1 cellular context compared by ENCODE assay signal in the genomic region with DNA sequence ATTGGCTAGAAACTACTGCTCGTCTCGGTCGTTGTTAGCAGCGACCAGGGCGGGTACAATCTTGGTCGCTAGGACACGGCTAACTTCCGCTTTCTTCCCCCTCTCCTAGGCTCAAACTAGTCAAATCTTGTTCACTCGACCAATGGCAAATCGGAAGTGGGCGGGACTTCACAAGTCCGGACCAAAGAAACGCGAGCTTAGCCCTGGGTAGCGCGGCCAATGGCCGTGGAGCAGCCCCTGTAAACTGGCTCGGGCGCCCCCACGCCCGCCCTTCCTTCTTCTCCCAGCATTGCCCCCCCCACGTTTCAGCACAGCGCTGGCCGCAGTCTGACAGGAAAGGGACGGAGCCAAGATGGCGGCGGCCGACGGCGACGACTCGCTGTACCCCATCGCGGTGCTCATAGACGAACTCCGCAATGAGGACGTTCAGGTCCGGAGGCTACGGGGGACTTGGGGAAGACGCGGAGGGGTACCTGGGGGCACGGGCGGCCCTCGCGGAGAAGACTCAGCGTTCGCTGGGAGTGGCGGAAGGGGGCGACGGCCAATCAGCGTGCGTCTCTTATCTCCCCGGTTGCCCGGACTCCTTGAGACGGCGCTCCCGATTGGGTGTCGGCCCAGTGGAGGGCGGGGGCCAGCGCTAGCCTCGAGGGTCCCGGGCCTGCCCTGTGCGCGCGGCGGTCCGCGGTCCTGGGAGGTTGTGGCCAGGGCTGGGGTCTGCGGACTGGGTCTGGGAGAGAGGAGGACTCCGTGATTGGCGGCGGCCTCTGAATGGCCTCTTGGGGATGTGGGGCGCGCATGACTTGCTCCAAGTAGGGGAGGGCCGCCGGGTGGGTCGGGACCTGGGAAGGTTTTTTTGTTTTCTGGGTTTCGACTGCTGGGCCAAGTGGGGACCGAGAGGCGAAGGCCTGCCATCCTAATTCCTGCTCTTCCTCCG.
TF ChIP-seq lines count a peak whose summit lies in the region.

Gene PPP2R1A, plus strand, starts transcription at position 308 of the 934 bp plus-strand sequence. Its CDS starts 45 bp downstream, at position 353.

TF ChIP-seq in K562, 482 proteins besides CTCF, POLR2A, EP300 and RAD21 (continued from another document and continues in another):
- TF ChIP-seq, protein P1, sequence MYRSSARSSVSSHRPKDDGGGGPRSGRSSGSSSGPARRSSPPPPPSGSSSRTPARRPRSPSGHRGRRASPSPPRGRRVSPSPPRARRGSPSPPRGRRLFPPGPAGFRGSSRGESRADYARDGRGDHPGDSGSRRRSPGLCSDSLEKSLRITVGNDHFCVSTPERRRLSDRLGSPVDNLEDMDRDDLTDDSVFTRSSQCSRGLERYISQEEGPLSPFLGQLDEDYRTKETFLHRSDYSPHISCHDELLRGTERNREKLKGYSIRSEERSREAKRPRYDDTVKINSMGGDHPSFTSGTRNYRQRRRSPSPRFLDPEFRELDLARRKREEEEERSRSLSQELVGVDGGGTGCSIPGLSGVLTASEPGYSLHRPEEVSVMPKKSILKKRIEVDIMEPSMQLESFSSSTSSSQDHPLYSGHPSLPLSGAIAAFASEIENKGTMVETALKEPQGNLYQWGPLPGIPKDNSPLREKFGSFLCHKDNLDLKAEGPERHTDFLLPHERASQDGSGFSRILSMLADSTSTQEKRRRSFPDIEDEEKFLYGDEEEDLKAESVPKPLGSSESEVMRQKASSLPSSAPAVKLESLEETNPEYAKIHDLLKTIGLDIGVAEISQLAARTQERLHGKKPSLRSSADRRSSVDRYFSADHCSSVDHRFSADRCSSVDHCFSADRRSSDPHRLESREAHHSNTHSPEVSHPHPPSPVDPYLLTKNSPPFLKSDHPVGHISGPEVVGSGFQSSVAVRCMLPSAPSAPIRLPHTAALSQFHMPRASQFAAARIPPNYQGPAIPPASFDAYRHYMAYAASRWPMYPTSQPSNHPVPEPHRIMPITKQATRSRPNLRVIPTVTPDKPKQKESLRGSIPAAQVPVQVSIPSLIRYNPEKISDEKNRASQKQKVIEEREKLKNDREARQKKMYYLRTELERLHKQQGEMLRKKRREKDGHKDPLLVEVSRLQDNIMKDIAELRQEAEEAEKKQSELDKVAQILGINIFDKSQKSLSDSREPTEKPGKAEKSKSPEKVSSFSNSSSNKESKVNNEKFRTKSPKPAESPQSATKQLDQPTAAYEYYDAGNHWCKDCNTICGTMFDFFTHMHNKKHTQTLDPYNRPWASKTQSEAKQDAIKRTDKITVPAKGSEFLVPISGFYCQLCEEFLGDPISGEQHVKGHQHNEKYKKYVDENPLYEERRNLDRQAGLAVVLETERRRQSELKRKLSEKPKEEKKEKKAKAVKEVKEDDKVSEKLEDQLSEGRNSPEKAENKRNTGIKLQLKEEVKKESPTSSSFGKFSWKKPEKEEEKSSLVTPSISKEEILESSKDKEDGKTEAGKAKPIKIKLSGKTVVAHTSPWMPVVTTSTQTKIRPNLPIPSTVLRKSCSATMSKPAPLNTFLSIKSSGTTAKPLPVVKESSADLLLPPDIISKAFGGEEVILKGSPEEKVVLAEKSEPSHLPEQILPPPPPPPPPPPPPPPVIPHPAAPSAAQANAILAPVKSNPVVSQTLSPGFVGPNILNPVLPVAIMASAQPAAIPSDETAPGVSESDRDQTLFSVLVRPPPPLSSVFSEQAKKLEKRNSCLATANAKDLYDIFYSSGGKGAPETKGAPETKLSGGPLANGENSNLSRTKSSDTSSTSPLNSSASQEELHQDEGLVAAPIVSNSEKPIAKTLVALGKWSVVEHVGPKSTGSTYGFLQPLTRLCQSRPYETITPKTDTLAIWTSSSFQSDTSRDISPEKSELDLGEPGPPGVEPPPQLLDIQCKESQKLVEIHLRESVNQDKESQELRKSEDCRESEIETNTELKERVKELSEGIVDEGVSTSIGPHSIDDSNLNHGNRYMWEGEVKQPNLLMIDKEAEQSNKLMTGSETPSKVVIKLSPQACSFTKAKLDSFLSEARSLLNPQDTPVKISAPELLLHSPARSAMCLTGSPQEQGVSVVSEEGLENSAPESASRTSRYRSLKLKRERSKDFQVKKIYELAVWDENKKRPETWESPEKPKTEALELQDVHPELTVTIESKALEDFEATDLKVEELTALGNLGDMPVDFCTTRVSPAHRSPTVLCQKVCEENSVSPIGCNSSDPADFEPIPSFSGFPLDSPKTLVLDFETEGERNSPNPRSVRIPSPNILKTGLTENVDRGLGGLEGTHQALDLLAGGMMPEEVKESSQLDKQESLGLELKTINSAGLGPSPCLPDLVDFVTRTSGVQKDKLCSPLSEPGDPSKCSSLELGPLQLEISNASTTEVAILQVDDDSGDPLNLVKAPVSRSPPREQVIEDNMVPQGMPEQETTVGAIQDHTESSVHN (IDR thresholded peaks at IDR 0.05; ENCODE audit: borderline replicate concordance in 1 of 2, low read depth in 1 of 2): no peak
- no peak for TF ChIP-seq BCL6 (CRISPR knock-in tag; IDR thresholded peaks at IDR 0.05)
- no peak for TF ChIP-seq USF2 (CRISPR knock-in tag; IDR thresholded peaks at IDR 0.05)
- peak; percentile 78 for TF ChIP-seq POLR2B (IDR thresholded peaks at IDR 0.05; ENCODE audit: low read depth, partially characterized antibody)
- TF ChIP-seq, protein P2, sequence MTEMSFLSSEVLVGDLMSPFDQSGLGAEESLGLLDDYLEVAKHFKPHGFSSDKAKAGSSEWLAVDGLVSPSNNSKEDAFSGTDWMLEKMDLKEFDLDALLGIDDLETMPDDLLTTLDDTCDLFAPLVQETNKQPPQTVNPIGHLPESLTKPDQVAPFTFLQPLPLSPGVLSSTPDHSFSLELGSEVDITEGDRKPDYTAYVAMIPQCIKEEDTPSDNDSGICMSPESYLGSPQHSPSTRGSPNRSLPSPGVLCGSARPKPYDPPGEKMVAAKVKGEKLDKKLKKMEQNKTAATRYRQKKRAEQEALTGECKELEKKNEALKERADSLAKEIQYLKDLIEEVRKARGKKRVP (CRISPR knock-in tag; IDR thresholded peaks at IDR 0.05): 0 out of 2 replicates have a peak, but pooled peaks have one; percentile 4
- TF ChIP-seq THAP7 (CRISPR knock-in tag; IDR thresholded peaks at IDR 0.05): peak; percentile 62; the same call in 1 of the 2 replicates
- no peak for TF ChIP-seq ZNF124 (CRISPR knock-in tag; IDR thresholded peaks at IDR 0.05)
- no peak for TF ChIP-seq ZNF507 (tag; conservative IDR thresholded peaks at IDR 0.05)
- TF ChIP-seq, protein P3, sequence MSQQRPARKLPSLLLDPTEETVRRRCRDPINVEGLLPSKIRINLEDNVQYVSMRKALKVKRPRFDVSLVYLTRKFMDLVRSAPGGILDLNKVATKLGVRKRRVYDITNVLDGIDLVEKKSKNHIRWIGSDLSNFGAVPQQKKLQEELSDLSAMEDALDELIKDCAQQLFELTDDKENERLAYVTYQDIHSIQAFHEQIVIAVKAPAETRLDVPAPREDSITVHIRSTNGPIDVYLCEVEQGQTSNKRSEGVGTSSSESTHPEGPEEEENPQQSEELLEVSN (IDR thresholded peaks at IDR 0.05; ENCODE audit: borderline replicate concordance in 1 of 2, extremely low read depth in 1 of 2, insufficient read depth in 1 of 2, insufficient read length in 1 of 2, low read depth in 1 of 2, low read length in 1 of 2, poor library complexity in 1 of 2, severe bottlenecking in 1 of 2): no peak
- TF ChIP-seq CEBPZ (IDR thresholded peaks at IDR 0.05; ENCODE audit: borderline replicate concordance, low read depth, low read length): peak; percentile 77; the same call in 1 of the 2 replicates
- TF ChIP-seq OTX1 (CRISPR knock-in tag; IDR thresholded peaks at IDR 0.05): 0 out of 2 replicates have a peak, but pooled peaks have one; percentile 61
- TF ChIP-seq ZNF695 (CRISPR knock-in tag; IDR thresholded peaks at IDR 0.05): no peak
- TF ChIP-seq KHSRP (IDR thresholded peaks at IDR 0.05): no peak
- no peak for TF ChIP-seq ZFP36 (IDR thresholded peaks at IDR 0.05; ENCODE audit: low read depth, low read length, partially characterized antibody)
- TF ChIP-seq, protein P4, sequence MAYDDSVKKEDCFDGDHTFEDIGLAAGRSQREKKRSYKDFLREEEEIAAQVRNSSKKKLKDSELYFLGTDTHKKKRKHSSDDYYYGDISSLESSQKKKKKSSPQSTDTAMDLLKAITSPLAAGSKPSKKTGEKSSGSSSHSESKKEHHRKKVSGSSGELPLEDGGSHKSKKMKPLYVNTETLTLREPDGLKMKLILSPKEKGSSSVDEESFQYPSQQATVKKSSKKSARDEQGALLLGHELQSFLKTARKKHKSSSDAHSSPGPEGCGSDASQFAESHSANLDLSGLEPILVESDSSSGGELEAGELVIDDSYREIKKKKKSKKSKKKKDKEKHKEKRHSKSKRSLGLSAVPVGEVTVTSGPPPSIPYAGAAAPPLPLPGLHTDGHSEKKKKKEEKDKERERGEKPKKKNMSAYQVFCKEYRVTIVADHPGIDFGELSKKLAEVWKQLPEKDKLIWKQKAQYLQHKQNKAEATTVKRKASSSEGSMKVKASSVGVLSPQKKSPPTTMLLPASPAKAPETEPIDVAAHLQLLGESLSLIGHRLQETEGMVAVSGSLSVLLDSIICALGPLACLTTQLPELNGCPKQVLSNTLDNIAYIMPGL (CRISPR knock-in tag; IDR thresholded peaks at IDR 0.05): no peak
- TF ChIP-seq ZNF57 (CRISPR knock-in tag; IDR thresholded peaks at IDR 0.05): no peak
- TF ChIP-seq PHTF2 (CRISPR knock-in tag; IDR thresholded peaks at IDR 0.05): no peak
- no peak for TF ChIP-seq ARHGAP35 (IDR thresholded peaks at IDR 0.05; ENCODE audit: partially characterized antibody)
- no peak for TF ChIP-seq CBX1 (IDR thresholded peaks at IDR 0.05; ENCODE audit: low read depth)
- TF ChIP-seq, protein P5, sequence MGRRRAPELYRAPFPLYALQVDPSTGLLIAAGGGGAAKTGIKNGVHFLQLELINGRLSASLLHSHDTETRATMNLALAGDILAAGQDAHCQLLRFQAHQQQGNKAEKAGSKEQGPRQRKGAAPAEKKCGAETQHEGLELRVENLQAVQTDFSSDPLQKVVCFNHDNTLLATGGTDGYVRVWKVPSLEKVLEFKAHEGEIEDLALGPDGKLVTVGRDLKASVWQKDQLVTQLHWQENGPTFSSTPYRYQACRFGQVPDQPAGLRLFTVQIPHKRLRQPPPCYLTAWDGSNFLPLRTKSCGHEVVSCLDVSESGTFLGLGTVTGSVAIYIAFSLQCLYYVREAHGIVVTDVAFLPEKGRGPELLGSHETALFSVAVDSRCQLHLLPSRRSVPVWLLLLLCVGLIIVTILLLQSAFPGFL (CRISPR knock-in tag; IDR thresholded peaks at IDR 0.05): no peak
- TF ChIP-seq JUN (IDR thresholded peaks at IDR 0.05; ENCODE audit: borderline replicate concordance, low read depth, low read length): 0 out of 2 replicates have a peak, but pooled peaks have one; percentile 12
- TF ChIP-seq JUN (CRISPR knock-in tag; IDR thresholded peaks at IDR 0.05; ENCODE audit: borderline replicate concordance): 0 out of 2 replicates have a peak, but pooled peaks have one; percentile 13
- TF ChIP-seq MYBL2 (IDR thresholded peaks at IDR 0.05; ENCODE audit: low read depth): no peak
- TF ChIP-seq MYBL2 (CRISPR knock-in tag; IDR thresholded peaks at IDR 0.05; ENCODE audit: borderline replicate concordance): no peak
- no peak for TF ChIP-seq DIDO1 (tag; IDR thresholded peaks at IDR 0.05; ENCODE audit: low read depth)
- TF ChIP-seq IFI16 (CRISPR knock-in tag; IDR thresholded peaks at IDR 0.05): no peak
- no peak for TF ChIP-seq KLF10 (CRISPR knock-in tag; IDR thresholded peaks at IDR 0.05)
- no peak for TF ChIP-seq NR1H2 (CRISPR knock-in tag; IDR thresholded peaks at IDR 0.05)
- TF ChIP-seq ZNF174 (CRISPR knock-in tag; IDR thresholded peaks at IDR 0.05): no peak
- no peak for TF ChIP-seq RFX5 (IDR thresholded peaks at IDR 0.05; ENCODE audit: low read depth, low read length)
- peak; percentile 23; the same call in 1 of the 2 replicates for TF ChIP-seq ZKSCAN1 (IDR thresholded peaks at IDR 0.05; ENCODE audit: low read depth, low read length)
- TF ChIP-seq GABPA (tag; conservative IDR thresholded peaks at IDR 0.05; ENCODE audit: low read depth): peak; percentile 95
- TF ChIP-seq ELK1 (CRISPR knock-in tag; IDR thresholded peaks at IDR 0.05): no peak
